8 cellular contexts compared by ENCODE assay signal in genomic region chr11:62666259-62666926, GRCh38. TPM values are rescaled to one million over a fixed set of nuclear protein-coding genes. Genes with fewer than 3 reads are reported as not detected.
DNase-seq lines count a peak whose midpoint lies in the region; ATAC-seq and TF ChIP-seq lines count a peak whose summit lies in the region.

No MANE protein-coding gene starts in this region.

- H3K4me3 ChIP-seq in SJCRH30: peak overlapping the region; percentile 79
- peak overlapping the region; percentile 82 to 91 for H3K4me3 ChIP-seq in esophagus (ENCODE audit: low read depth in 1 of 2, low read length in 2 of 2)
- H3K4me3 ChIP-seq in prostate gland: peak overlapping the region; percentile 80 to 86

- H3K4me1 ChIP-seq in SJCRH30: peaks cover 4% of the 10 kb centered on the region; the same call in 1 of the 2 replicates
- H3K4me1 ChIP-seq in esophagus (ENCODE audit: control insufficient read depth in 2 of 2, insufficient read depth in 2 of 2, low read length in 1 of 2): peaks cover 4 to 10% of the 10 kb centered on the region in 2 donors
- peaks cover 12% of the 10 kb centered on the region for H3K4me1 ChIP-seq in prostate gland (replicated peaks)

- TF ChIP-seq POLR2A in GM10847 (IDR thresholded peaks at IDR 0.05; ENCODE audit: extremely low read depth, insufficient read length) (peak; percentile 20), prostate gland (IDR thresholded peaks at IDR 0.05) (no peak)

- H3K27ac ChIP-seq in SJCRH30 (no peak overlapping the region; the same call in 1 of the 2 replicates), esophagus (ENCODE audit: low read depth in 2 of 2, low read length in 1 of 2) (peak overlapping the region; percentile 87 to 97), prostate gland (peak overlapping the region; percentile 87 to 90)

- intact Hi-C loops in prostate gland (cut with DNase I): no loop called here

- ATAC-seq in GM18867 (IDR thresholded peaks at IDR 0.05; ENCODE audit: unreplicated experiment) (no peak), HG02884 (IDR thresholded peaks at IDR 0.05; ENCODE audit: unreplicated experiment) (no peak)

- no peak for TF ChIP-seq CTCF in prostate gland (IDR thresholded peaks at IDR 0.05)

- H3K9me3 ChIP-seq in SJCRH30 (replicated peaks) (no peaks in the 10 kb centered on the region), esophagus (ENCODE audit: control insufficient read depth in 2 of 2, insufficient read depth in 1 of 2, low read depth in 1 of 2, low read length in 1 of 2) (no peaks in the 10 kb centered on the region), prostate gland (no peaks in the 10 kb centered on the region)

- whole genome bisulfite sequencing in esophagus, 2 donors: 31 to 35% methylated on average over 16 of the region's 16 CpGs
- WGBS in prostate gland: 33% methylated on average over 16 of the region's 16 CpGs

- no peak for DNase-seq in SJCRH30
- DNase-seq in prostate gland (ENCODE audit: low spot score): no peak
- no peak for DNase-seq in SW 1271 (lab: John Stamatoyannopoulos, UW)
- no peak for DNase-seq in islet precursor cell

- H3K27me3 ChIP-seq in SJCRH30: no peaks in the 10 kb centered on the region
- no peaks in the 10 kb centered on the region for H3K27me3 ChIP-seq in esophagus (ENCODE audit: control insufficient read depth in 1 of 2, insufficient read depth in 2 of 2, low read length in 2 of 2)
- H3K27me3 ChIP-seq in prostate gland (replicated peaks; ENCODE audit: insufficient read depth): no peaks in the 10 kb centered on the region

- H3K36me3 ChIP-seq in SJCRH30 (peaks cover 27% of the 10 kb centered on the region), esophagus (ENCODE audit: control insufficient read depth in 2 of 2, insufficient read depth in 2 of 2, low read length in 1 of 2) (peaks cover 3 to 5% of the 10 kb centered on the region in 2 donors), prostate gland (no peaks in the 10 kb centered on the region)

RNA-seq across cellular contexts. Expression of gene CSKMT, which starts 1.3 kb away (rescaled TPM):
- 8.5 and 10.4 TPM in 2 replicates for total RNA-seq in SJCRH30 (2014; rRNA removed; shearing (Covaris generic))
- 10 to 100 TPM; 15.4 to 32.2 TPM for polyA plus RNA-seq in esophagus
- total RNA-seq in prostate gland: 10 to 100 TPM in 1 of 2 donors, 1 to 10 TPM in 1; 9.7 to 20.2 TPM

RNA-seq across cellular contexts. Expression of gene C11orf98, which starts 1.4 kb away (rescaled TPM):
- total RNA-seq in SJCRH30 (2014; rRNA removed; shearing (Covaris generic)): 62.6 and 65.0 TPM in 2 replicates
- polyA plus RNA-seq in esophagus: 10 to 100 TPM; 71.9 to 96.9 TPM
- total RNA-seq in prostate gland: 10 to 100 TPM; 27.8 to 68.0 TPM

RNA-seq across cellular contexts. Expression of gene UQCC3, which starts 5.1 kb away (rescaled TPM):
- total RNA-seq in SJCRH30 (2014; rRNA removed; shearing (Covaris generic)): 11.5 and 15.7 TPM in 2 replicates
- polyA plus RNA-seq in esophagus: 10 to 100 TPM; 16.5 to 23.2 TPM
- 10 to 100 TPM; 10.3 to 18.3 TPM for total RNA-seq in prostate gland

RNA-seq across cellular contexts. Expression of gene LBHD1, which starts 5.7 kb away (rescaled TPM):
- total RNA-seq in SJCRH30 (2014; rRNA removed; shearing (Covaris generic)): 3.2 and 6.3 TPM in 2 replicates
- 1 to 10 TPM; 2.7 to 5.2 TPM for polyA plus RNA-seq in esophagus
- total RNA-seq in prostate gland: 10 to 100 TPM in 1 of 2 donors, 1 to 10 TPM in 1; 7.1 to 10.2 TPM

RNA-seq across cellular contexts. Expression of gene UBXN1, which starts 12.5 kb away (rescaled TPM):
- 70.4 and 73.1 TPM in 2 replicates for total RNA-seq in SJCRH30 (2014; rRNA removed; shearing (Covaris generic))
- polyA plus RNA-seq in esophagus: 100 to 1,000 TPM; 109 to 127 TPM
- total RNA-seq in prostate gland: 100 to 1,000 TPM; 136 to 179 TPM
